Comparison of ENCODE assay signal across 23 cellular contexts in the genomic region with DNA sequence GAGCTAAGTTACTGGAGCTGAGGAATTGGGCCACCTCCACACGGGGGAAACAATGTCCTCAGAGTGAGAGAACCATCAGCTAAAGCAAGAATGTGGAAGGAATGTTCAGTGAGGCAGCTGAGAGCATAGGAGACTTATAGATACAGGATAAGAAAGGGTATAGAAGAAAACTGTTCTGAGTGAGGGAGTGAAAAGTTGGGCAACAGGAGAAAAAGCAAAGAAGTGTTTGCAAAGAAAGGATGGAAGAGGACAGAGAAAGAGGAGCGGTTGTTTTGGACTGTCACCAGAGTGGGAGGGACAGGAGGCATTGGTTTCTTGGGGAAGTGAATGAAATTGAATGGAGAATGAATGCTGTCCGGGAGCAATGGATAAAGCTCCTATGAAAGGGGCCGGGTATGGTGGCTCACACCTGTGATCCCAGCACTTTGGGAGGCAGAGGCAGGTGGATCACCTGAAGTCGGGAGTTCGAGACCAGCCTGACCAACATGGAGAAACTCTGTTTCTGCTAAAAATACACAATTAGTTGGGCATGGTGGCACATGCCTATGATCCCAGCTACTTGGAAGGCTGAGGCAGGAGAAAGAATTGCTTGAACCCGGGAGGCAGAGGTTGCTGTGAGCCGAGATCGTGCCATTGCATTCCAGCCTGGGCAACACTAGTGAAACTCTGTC.
"Had no signal": no experiment of that assay in that cellular context is flagged by ENCODE, and none has a peak within 500 bp of the region (broad histone marks: within the 10 kb centered on the region; RNA-seq: fewer than 3 reads in every experiment).

No MANE protein-coding gene starts in this region.

- H3K9me3 ChIP-seq: heart left ventricle, left ventricle myocardium inferior, neutrophil, right atrium auricular region, sigmoid colon, spleen, stomach, testis, thyroid gland, transverse colon, upper lobe of right lung had no signal

- H3K27ac ChIP-seq: heart left ventricle, left ventricle myocardium inferior, neural progenitor cell, neutrophil, right atrium auricular region, sigmoid colon, spleen, stomach, testis, thyroid gland, transverse colon, upper lobe of right lung had no signal

- H3K27ac Mint-ChIP-seq: natural killer cell; nephron progenitor cell; neural progenitor cell; progenitor cell of endocrine pancreas; stimulated activated naive B cell treated with anti-CD40 and anti-IgM and Interleukin-4, amounts not matched to agents 10 μg/mL and 1 μg/mL and 100 μg/mL, for 72 hours had no signal

- H3K4me3 Mint-ChIP-seq: natural killer cell; nephron progenitor cell; neural progenitor cell; stimulated activated naive B cell treated with anti-CD40 and anti-IgM and Interleukin-4, amounts not matched to agents 10 μg/mL and 1 μg/mL and 100 μg/mL, for 72 hours had no signal

- H3K9me3 Mint-ChIP-seq: nephron progenitor cell; neural progenitor cell; stimulated activated naive B cell treated with anti-CD40 and anti-IgM and Interleukin-4, amounts not matched to agents 10 μg/mL and 1 μg/mL and 100 μg/mL, for 72 hours had no signal

- H3K4me1 ChIP-seq: left ventricle myocardium inferior, neural progenitor cell, right atrium auricular region, sigmoid colon, spleen, stomach, testis, transverse colon had no signal

- H3K4me2 ChIP-seq: neural progenitor cell had no signal

- H3K36me3 Mint-ChIP-seq: natural killer cell; neural progenitor cell; stimulated activated naive B cell treated with anti-CD40 and anti-IgM and Interleukin-4, amounts not matched to agents 10 μg/mL and 1 μg/mL and 100 μg/mL, for 72 hours had no signal

- H3K4me1 Mint-ChIP-seq: natural killer cell, nephron progenitor cell had no signal

- FAIRE-seq: small intestine, urothelium cell line had no signal

- H3K4me3 ChIP-seq: heart left ventricle, left ventricle myocardium inferior, lung, neural progenitor cell, right atrium auricular region, sigmoid colon, spleen, stomach, testis, thyroid gland, transverse colon, upper lobe of right lung had no signal

- ATAC-seq: heart left ventricle, natural killer cell, upper lobe of right lung had no signal

- H3K27me3 ChIP-seq: heart left ventricle, neural progenitor cell, neutrophil, right atrium auricular region, sigmoid colon, spleen, stomach, testis, thyroid gland, transverse colon, upper lobe of right lung had no signal

- H2AFZ ChIP-seq: neural progenitor cell had no signal

- H3K9ac ChIP-seq: neural progenitor cell had no signal

- DNase-seq: glutamatergic neuron; heart left ventricle; islet precursor cell; left ventricle myocardium inferior; natural killer cell; nephron progenitor cell; occipital lobe; sigmoid colon; small intestine; spleen; stimulated activated naive B cell treated with anti-CD40 and anti-IgM and Interleukin-4, amounts not matched to agents 10 μg/mL and 1 μg/mL and 100 μg/mL, for 72 hours; stimulated activated naive CD8-positive, alpha-beta T cell treated with anti-CD3 and anti-CD28 coated beads, Interleukin-15, Interleukin-2, amounts not matched to agents 100 U/mL and 50 U/mL, for 24 hours; stomach; testis; thyroid gland; transverse colon; upper lobe of right lung had no signal

- H3K36me3 ChIP-seq: heart left ventricle, left ventricle myocardium inferior, neural progenitor cell, neutrophil, right atrium auricular region, sigmoid colon, spleen, stomach, thyroid gland, transverse colon, upper lobe of right lung had no signal
